In genomic region chr17:63622571-63623390, GRCh38 we compare ENCODE assay signal across 8 cellular contexts. TPM values are rescaled to one million over a fixed set of nuclear protein-coding genes. Genes with fewer than 3 reads are reported as not detected.
DNase-seq lines count a peak whose midpoint lies in the region; ATAC-seq and TF ChIP-seq lines count a peak whose summit lies in the region.

No MANE protein-coding gene starts in this region.

- CTCF ChIA-PET in activated CD4-positive, alpha-beta memory T cell treated with anti-CD3 and anti-CD28 coated beads, Interleukin-2, amount 10 ng/mL, durations not matched to agents 7 days and 5 days (lab: Charles Lee) = interaction anchor here (0.6 to 3.6 kb wide), 11 partner anchors 11 to 397 kb away, joined by 3 to 52 read pairs (median 5); no protein-coding TSS in a partner anchor

- no peak for TF ChIP-seq CTCF in lung (IDR thresholded peaks at IDR 0.05; ENCODE audit: control extremely low read depth, extremely low read depth)

- H3K4me1 Mint-ChIP-seq in activated CD4-positive, alpha-beta memory T cell treated with anti-CD3 and anti-CD28 coated beads, Interleukin-2, amount 10 ng/mL, durations not matched to agents 7 days and 5 days = peaks cover 38% of the 10 kb centered on the region

- DNase-seq in SKM-1 treated with dmso at 0.1 percent for 144 hours (lab: John Stamatoyannopoulos, UW; ENCODE audit: unreplicated experiment) (peak; percentile 45), SKM-1 (lab: John Stamatoyannopoulos, UW; ENCODE audit: unreplicated experiment) (no peak), NCI-H524 treated with DMSO at 0.1 percent for 48 hours (lab: John Stamatoyannopoulos, UW) (peak; percentile 19), lung (ENCODE audit: low spot score) (peak; percentile 76)
- peak; percentile 66 for DNase-seq in activated CD4-positive, alpha-beta memory T cell treated with anti-CD3 and anti-CD28 coated beads, Interleukin-2, amount 10 ng/mL, durations not matched to agents 7 days and 5 days
- peak; percentile 49 for DNase-seq in effector CD4-positive, alpha-beta T cell
- DNase-seq in stimulated activated CD4-positive, alpha-beta T cell treated with anti-CD3 and anti-CD28 coated beads, TNF-alpha, amount 100 ng/mL, for 48 hours (ENCODE audit: low read depth in 3 of 3) = peak; percentile 24 to 48 (median 31)

- peaks cover 5% of the 10 kb centered on the region for H3K27me3 Mint-ChIP-seq in activated CD4-positive, alpha-beta memory T cell treated with anti-CD3 and anti-CD28 coated beads, Interleukin-2, amount 10 ng/mL, durations not matched to agents 7 days and 5 days

- peak overlapping the region; percentile 99 for H3K4me3 Mint-ChIP-seq in activated CD4-positive, alpha-beta memory T cell treated with anti-CD3 and anti-CD28 coated beads, Interleukin-2, amount 10 ng/mL, durations not matched to agents 7 days and 5 days

- H3K9me3 Mint-ChIP-seq in activated CD4-positive, alpha-beta memory T cell treated with anti-CD3 and anti-CD28 coated beads, Interleukin-2, amount 10 ng/mL, durations not matched to agents 7 days and 5 days = no peaks in the 10 kb centered on the region

- H3K36me3 ChIP-seq in lung (ENCODE audit: control insufficient read depth in 2 of 2, insufficient read depth in 2 of 2, low read length in 2 of 2) = no peaks in the 10 kb centered on the region

- peaks cover 5 to 21% of the 10 kb centered on the region in 2 donors for H3K4me1 ChIP-seq in lung (ENCODE audit: control insufficient read depth in 2 of 2, insufficient read depth in 2 of 2, low read length in 2 of 2)

- no peaks in the 10 kb centered on the region for H3K27me3 ChIP-seq in lung (ENCODE audit: control insufficient read depth, insufficient read depth)

- H3K9me3 ChIP-seq in lung (ENCODE audit: control insufficient read depth in 2 of 2, insufficient read depth in 1 of 2, low read length in 1 of 2) = no peaks in the 10 kb centered on the region

- peak overlapping the region; percentile 95 to 97 for H3K27ac ChIP-seq in lung (ENCODE audit: low read depth in 1 of 2, low read length in 1 of 2)

- H3K36me3 Mint-ChIP-seq in activated CD4-positive, alpha-beta memory T cell treated with anti-CD3 and anti-CD28 coated beads, Interleukin-2, amount 10 ng/mL, durations not matched to agents 7 days and 5 days (ENCODE audit: low read depth) = peaks cover 6% of the 10 kb centered on the region

- peak overlapping the region; percentile 88 for H3K27ac Mint-ChIP-seq in activated CD4-positive, alpha-beta memory T cell treated with anti-CD3 and anti-CD28 coated beads, Interleukin-2, amount 10 ng/mL, durations not matched to agents 7 days and 5 days

- peak overlapping the region; percentile 89 for H3K4me3 ChIP-seq in lung

- ATAC-seq in HG03025 (IDR thresholded peaks at IDR 0.05; ENCODE audit: low FRiP score, unreplicated experiment) (peak; percentile 33), lung (ENCODE audit: insufficient read depth, low FRiP score) (peak; percentile 3)

- POLR2A ChIA-PET in activated CD4-positive, alpha-beta memory T cell treated with anti-CD3 and anti-CD28 coated beads, Interleukin-2, amount 10 ng/mL, durations not matched to agents 7 days and 5 days (lab: Charles Lee) = interaction anchor here (0.6 to 5.6 kb wide), 22 partner anchors 10 to 191 kb away, joined by 3 to 44 read pairs (median 7); partner anchors contain the start of genes CCDC47, DCAF7, DDX42 and LIMD2

- WGBS in lung, 2 donors = 1% methylated on average over 26 to 99 of the region's 100 CpGs

RNA-seq across cellular contexts. Expression of gene MAP3K3, which starts 0.6 kb away (rescaled TPM):
- 10 to 100 TPM; 46.5 to 47.8 TPM for total RNA-seq in activated CD4-positive, alpha-beta memory T cell treated with anti-CD3 and anti-CD28 coated beads, Interleukin-2, amount 10 ng/mL, durations not matched to agents 7 days and 5 days
- 10 to 100 TPM; 50.1 to 56.3 TPM for total RNA-seq in lung
- 10 to 100 TPM; 24.5 to 33.0 TPM for polyA plus RNA-seq in lung

RNA-seq across cellular contexts. Expression of gene TACO1, which starts 22.1 kb away (rescaled TPM):
- total RNA-seq in activated CD4-positive, alpha-beta memory T cell treated with anti-CD3 and anti-CD28 coated beads, Interleukin-2, amount 10 ng/mL, durations not matched to agents 7 days and 5 days = 10 to 100 TPM; 26.7 to 27.9 TPM
- total RNA-seq in lung = 10 to 100 TPM; 11.1 to 20.7 TPM
- polyA plus RNA-seq in lung = 10 to 100 TPM; 16.9 to 18.1 TPM
